Comparison of ENCODE assay signal across 11 cellular contexts in genomic region chr19:24140099-24140498, GRCh38. TPM values are rescaled to one million over a fixed set of nuclear protein-coding genes. Genes with fewer than 3 reads are reported as not detected.
DNase-seq lines count a peak whose midpoint lies in the region; ATAC-seq, FAIRE-seq and TF ChIP-seq lines count a peak whose summit lies in the region.
"Had no signal": no experiment of that assay in that cellular context is flagged by ENCODE, and none has a peak within 500 bp of the region (broad histone marks: within the 10 kb centered on the region; RNA-seq: fewer than 3 reads in every experiment).

No MANE protein-coding gene starts in this region.

- H3K27me3 ChIP-seq in neural progenitor cell (no peaks in the 10 kb centered on the region), HAP-1 (ENCODE audit: low read depth) (no peaks in the 10 kb centered on the region)

- no peak overlapping the region for H3K4me3 Mint-ChIP-seq in neural progenitor cell
- H3K4me3 Mint-ChIP-seq: activated T-cell treated with anti-CD3 and anti-CD28 coated beads, Interleukin-2, amount 50 U/mL, for 4 hours had no signal

- in situ Hi-C loops in HAP-1 (cut with MboI; ENCODE audit: low sequenced_read_pairs), result no loop called here

- peak; percentile 7 for DNase-seq in AG08396 (ENCODE audit: low spot score)
- peak; percentile 51 for DNase-seq in HFF-Myc (ENCODE audit: extremely low read depth, low read depth)
- DNase-seq in amniotic epithelial cell (ENCODE audit: low read depth), result peak; percentile 97
- DNase-seq in iris pigment epithelial cell (ENCODE audit: low read depth), result peak; percentile 98
- DNase-seq in D721Med (ENCODE audit: insufficient read length, low spot score), result no peak
- DNase-seq in neural progenitor cell (ENCODE audit: low spot score), result no peak
- no peak for DNase-seq in HAP-1 (ENCODE audit: low spot score in 2 of 2)
- DNase-seq: activated T-cell treated with anti-CD3 and anti-CD28 coated beads, Interleukin-2, amount 50 U/mL, for 4 hours; COR-L47; stimulated activated CD4-positive, alpha-beta T cell treated with anti-CD3 and anti-CD28 coated beads, Interleukin-4, amount 100 ng/mL, for 24 hours had no signal

- H3K27ac ChIP-seq in neural progenitor cell, result no peak overlapping the region

- no peak for ATAC-seq in HG03354 (IDR thresholded peaks at IDR 0.05; ENCODE audit: poor library complexity, severe bottlenecking, unreplicated experiment)
- ATAC-seq: activated T-cell treated with anti-CD3 and anti-CD28 coated beads, Interleukin-2, amount 50 U/mL, for 4 hours had no signal

- TF ChIP-seq CTCF in HFF-Myc (IDR thresholded peaks at IDR 0.05; ENCODE audit: low read depth, low read length, missing control alignments), result no peak
- TF ChIP-seq CTCF in D721Med (IDR thresholded peaks at IDR 0.05; ENCODE audit: insufficient read depth, missing control alignments), result no peak
- no peak for TF ChIP-seq CTCF in neural progenitor cell (IDR thresholded peaks at IDR 0.05)

- no peak overlapping the region for H3K4me3 ChIP-seq in HFF-Myc (replicated peaks; ENCODE audit: low read depth, low read length)
- H3K4me3 ChIP-seq in neural progenitor cell, result no peak overlapping the region
- H3K4me3 ChIP-seq in HAP-1, result no peak overlapping the region

- H3K4me2 ChIP-seq in neural progenitor cell, result no peak overlapping the region

- H3K9me3 Mint-ChIP-seq in neural progenitor cell, result peaks cover 82% of the 10 kb centered on the region

- no peaks in the 10 kb centered on the region for H4K20me1 ChIP-seq in neural progenitor cell (ENCODE audit: low read depth)

- H3K36me3 Mint-ChIP-seq in neural progenitor cell, result peaks cover 57% of the 10 kb centered on the region

- H3K9me3 ChIP-seq in neural progenitor cell (ENCODE audit: low read depth), result peaks cover 18% of the 10 kb centered on the region
- H3K9me3 ChIP-seq in HAP-1, result peaks cover 4% of the 10 kb centered on the region

- H3K9ac ChIP-seq in neural progenitor cell, result no peak overlapping the region

- no peaks in the 10 kb centered on the region for H3K4me1 Mint-ChIP-seq in neural progenitor cell

- H3F3A ChIP-seq in neural progenitor cell (ENCODE audit: low read depth), result no peaks in the 10 kb centered on the region

- FAIRE-seq in D721Med (lab: Jason Lieb, UNC), result no peak

- H3K4me1 ChIP-seq in neural progenitor cell, result no peaks in the 10 kb centered on the region
- H3K4me1 ChIP-seq in HAP-1, result no peaks in the 10 kb centered on the region

- H3K27me3 Mint-ChIP-seq in neural progenitor cell (ENCODE audit: insufficient read depth, low read depth), result no peaks in the 10 kb centered on the region

- H2AFZ ChIP-seq in neural progenitor cell (replicated peaks), result no peak overlapping the region

- peaks cover 9% of the 10 kb centered on the region for H3K79me2 ChIP-seq in neural progenitor cell (ENCODE audit: low read depth)

- H3K36me3 ChIP-seq in neural progenitor cell (peaks cover 10% of the 10 kb centered on the region), HAP-1 (replicated peaks) (no peaks in the 10 kb centered on the region)

- H3K27ac Mint-ChIP-seq in neural progenitor cell, result no peak overlapping the region

RNA-seq across cellular contexts. Expression of gene ZNF254, which starts 53.1 kb away (rescaled TPM):
- 51.9 and 85.5 TPM in 2 replicates for total RNA-seq in neural progenitor cell (ENCODE audit: low replicate concordance)

Comparison
In these comparisons a context has a peak if more than half of its experiments do, and no peak if none do; other contexts are left out.
1. DNase-seq: peak in AG08396 (single experiment), HFF-Myc (single experiment), amniotic epithelial cell (single experiment) and iris pigment epithelial cell (single experiment); none in D721Med (single experiment), neural progenitor cell (single experiment) and HAP-1 (0 of 2).